13 cellular contexts compared by ENCODE assay signal in the genomic region with DNA sequence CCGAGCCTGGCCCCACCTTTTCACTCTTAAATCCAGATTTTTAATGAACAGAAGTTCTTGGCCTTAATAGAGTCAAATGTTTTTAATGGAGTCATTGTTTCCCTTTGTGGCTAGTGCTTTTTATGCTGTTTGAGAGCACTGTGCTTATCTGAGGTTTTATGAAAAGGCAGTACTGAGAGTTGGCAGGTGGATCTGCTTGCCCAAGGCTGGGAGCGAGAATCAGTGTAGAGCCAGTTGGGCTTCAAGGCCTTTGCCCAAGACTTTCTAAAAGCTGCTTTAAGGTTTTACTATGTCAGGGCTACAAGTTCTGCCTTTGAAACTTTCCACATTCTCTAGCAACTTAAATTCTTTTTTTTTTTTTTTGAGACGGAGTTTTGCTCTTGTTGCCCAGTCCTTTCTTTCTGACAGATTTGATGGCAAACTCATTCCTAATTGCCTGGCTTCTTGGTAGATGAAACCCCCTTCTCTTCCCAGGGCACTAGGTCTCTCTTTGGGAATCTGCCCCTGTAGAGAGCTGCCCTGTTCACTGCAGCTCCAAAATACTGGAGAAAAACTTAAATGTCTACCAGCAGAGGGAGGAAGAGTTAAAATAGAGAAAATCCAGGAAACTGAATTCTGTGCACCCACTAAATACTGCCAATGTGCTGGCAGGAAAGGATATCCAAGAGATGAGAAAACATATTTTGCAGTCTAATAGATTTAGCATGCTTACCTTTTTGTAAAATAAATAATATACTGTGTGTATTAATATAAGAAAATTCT. TPM values are rescaled to one million over a fixed set of nuclear protein-coding genes. Genes with fewer than 3 reads are reported as not detected.
DNase-seq lines count a peak whose midpoint lies in the region; ATAC-seq and TF ChIP-seq lines count a peak whose summit lies in the region.
"Had no signal": no experiment of that assay in that cellular context is flagged by ENCODE, and none has a peak within 500 bp of the region (broad histone marks: within the 10 kb centered on the region; RNA-seq: fewer than 3 reads in every experiment).

No MANE protein-coding gene starts in this region.

- no peak overlapping the region for H3K4me3 Mint-ChIP-seq in WTC11
- H3K4me3 Mint-ChIP-seq: CD4-positive, CD25-positive, alpha-beta regulatory T cell had no signal

- peaks cover 6% of the 10 kb centered on the region for H3K9me3 Mint-ChIP-seq in WTC11
- H3K9me3 Mint-ChIP-seq: CD4-positive, CD25-positive, alpha-beta regulatory T cell had no signal

- H3K36me3 Mint-ChIP-seq in WTC11, result no peaks in the 10 kb centered on the region
- H3K36me3 Mint-ChIP-seq: CD4-positive, CD25-positive, alpha-beta regulatory T cell had no signal

- CTCF ChIA-PET in WTC11 (lab: Charles Lee), result interaction anchor here (0.6 to 2.9 kb wide), 15 partner anchors 9 to 802 kb away, joined by 3 to 21 read pairs (median 4); a partner anchor contains a TSS

- H3K27me3 ChIP-seq in cardiac muscle cell (no peaks in the 10 kb centered on the region), heart right ventricle (peaks cover 0 to 16% (median 7%) of the 10 kb centered on the region in 7 donors)
- H3K27me3 ChIP-seq: vagina had no signal

- H3K27ac Mint-ChIP-seq in WTC11, result 0 out of 2 replicates have a peak overlapping the region, but pooled peaks have one; percentile 23
- H3K27ac Mint-ChIP-seq: CD4-positive, CD25-positive, alpha-beta regulatory T cell had no signal

- WGBS in heart right ventricle, 2 donors, result 60 to 77% methylated on average over 3 of the region's 3 CpGs

- intact Hi-C loops in heart right ventricle (cut with DNase I), result no loop called here

- H3K36me3 ChIP-seq in cardiac muscle cell (no peaks in the 10 kb centered on the region), heart right ventricle (no peaks in the 10 kb centered on the region)
- H3K36me3 ChIP-seq: vagina had no signal

- H3K4me1 ChIP-seq in cardiac muscle cell (ENCODE audit: low read depth) (no peaks in the 10 kb centered on the region), heart right ventricle (no peaks in the 10 kb centered on the region)
- H3K4me1 ChIP-seq: vagina had no signal

- ATAC-seq in heart right ventricle, result no peak
- ATAC-seq in WTC11, result peak; percentile 48; the same call in 1 of the 2 replicates
- no peak for ATAC-seq in HG03108 (IDR thresholded peaks at IDR 0.05; ENCODE audit: unreplicated experiment)
- no peak for ATAC-seq in GM18502 (IDR thresholded peaks at IDR 0.05; ENCODE audit: poor library complexity, unreplicated experiment)

- H3K27me3 Mint-ChIP-seq in WTC11 (ENCODE audit: low read depth), result peaks cover 5% of the 10 kb centered on the region; the same call in 1 of the 2 replicates

- no peak overlapping the region for H3K27ac ChIP-seq in cardiac muscle cell
- H3K27ac ChIP-seq in heart right ventricle, result no peak overlapping the region
- no peak overlapping the region for H3K27ac ChIP-seq in caudate nucleus (ENCODE audit: low read depth, low read length)
- H3K27ac ChIP-seq: HL-60, vagina had no signal

- H3K4me3 ChIP-seq in cardiac muscle cell (no peak overlapping the region), heart right ventricle (no peak overlapping the region)
- H3K4me3 ChIP-seq: vagina had no signal

- DNase-seq in cardiac muscle cell (ENCODE audit: low read depth in 1 of 2, low spot score in 1 of 2) (peak; percentile 20 to 44), heart right ventricle (no peak), WTC11 (ENCODE audit: low spot score) (no peak), iPS-NIHi7 (ENCODE audit: extremely low spot score) (peak; percentile 65), middle frontal gyrus (ENCODE audit: extremely low spot score, low spot score) (no peak), caudate nucleus (lab: John Stamatoyannopoulos, UW) (no peak)
- DNase-seq: CD4-positive, CD25-positive, alpha-beta regulatory T cell; NCI-H2227 treated with DMSO at 0.1 percent for 48 hours; nucleus accumbens had no signal

- POLR2A ChIA-PET in WTC11 (lab: Charles Lee), result no interaction called here

- H3K4me1 Mint-ChIP-seq in WTC11, result peaks cover 21% of the 10 kb centered on the region

- H3K9me3 ChIP-seq in cardiac muscle cell (ENCODE audit: low read depth) (no peaks in the 10 kb centered on the region), heart right ventricle (peaks cover 0 to 10% (median 0%) of the 10 kb centered on the region in 11 donors)
- H3K9me3 ChIP-seq: vagina had no signal

- peak; percentile 48 for TF ChIP-seq CTCF in cardiac muscle cell (IDR thresholded peaks at IDR 0.05; ENCODE audit: low read depth, low read length)
- TF ChIP-seq CTCF in heart right ventricle (IDR thresholded peaks at IDR 0.05), result no peak
- TF ChIP-seq CTCF in WTC11 (IDR thresholded peaks at IDR 0.05), result no peak

TF ChIP-seq in WTC11, 78 proteins besides CTCF, POLR2A, EP300 and RAD21 (continues in another document):
- TF ChIP-seq EMX1 (CRISPR knock-in tag; IDR thresholded peaks at IDR 0.05) (no peak), PRRX2 (CRISPR knock-in tag; IDR thresholded peaks at IDR 0.05) (no peak), RORB (CRISPR knock-in tag; IDR thresholded peaks at IDR 0.05) (no peak), OVOL2 (CRISPR knock-in tag; IDR thresholded peaks at IDR 0.05; ENCODE audit: borderline replicate concordance) (no peak), CBFB (CRISPR knock-in tag; IDR thresholded peaks at IDR 0.05; ENCODE audit: low read depth) (no peak), KAT7 (CRISPR knock-in tag; IDR thresholded peaks at IDR 0.05; ENCODE audit: borderline replicate concordance) (no peak), CREM (CRISPR knock-in tag; IDR thresholded peaks at IDR 0.05) (no peak), NFATC4 (CRISPR knock-in tag; IDR thresholded peaks at IDR 0.05) (no peak), ZNF232 (CRISPR knock-in tag; IDR thresholded peaks at IDR 0.05) (no peak), CREB1 (CRISPR knock-in tag; IDR thresholded peaks at IDR 0.05) (no peak)
- TF ChIP-seq, protein P1, sequence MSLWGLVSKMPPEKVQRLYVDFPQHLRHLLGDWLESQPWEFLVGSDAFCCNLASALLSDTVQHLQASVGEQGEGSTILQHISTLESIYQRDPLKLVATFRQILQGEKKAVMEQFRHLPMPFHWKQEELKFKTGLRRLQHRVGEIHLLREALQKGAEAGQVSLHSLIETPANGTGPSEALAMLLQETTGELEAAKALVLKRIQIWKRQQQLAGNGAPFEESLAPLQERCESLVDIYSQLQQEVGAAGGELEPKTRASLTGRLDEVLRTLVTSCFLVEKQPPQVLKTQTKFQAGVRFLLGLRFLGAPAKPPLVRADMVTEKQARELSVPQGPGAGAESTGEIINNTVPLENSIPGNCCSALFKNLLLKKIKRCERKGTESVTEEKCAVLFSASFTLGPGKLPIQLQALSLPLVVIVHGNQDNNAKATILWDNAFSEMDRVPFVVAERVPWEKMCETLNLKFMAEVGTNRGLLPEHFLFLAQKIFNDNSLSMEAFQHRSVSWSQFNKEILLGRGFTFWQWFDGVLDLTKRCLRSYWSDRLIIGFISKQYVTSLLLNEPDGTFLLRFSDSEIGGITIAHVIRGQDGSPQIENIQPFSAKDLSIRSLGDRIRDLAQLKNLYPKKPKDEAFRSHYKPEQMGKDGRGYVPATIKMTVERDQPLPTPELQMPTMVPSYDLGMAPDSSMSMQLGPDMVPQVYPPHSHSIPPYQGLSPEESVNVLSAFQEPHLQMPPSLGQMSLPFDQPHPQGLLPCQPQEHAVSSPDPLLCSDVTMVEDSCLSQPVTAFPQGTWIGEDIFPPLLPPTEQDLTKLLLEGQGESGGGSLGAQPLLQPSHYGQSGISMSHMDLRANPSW (CRISPR knock-in tag; conservative IDR thresholded peaks at IDR 0.05; ENCODE audit: low read depth), result no peak
- TF ChIP-seq, protein P2, sequence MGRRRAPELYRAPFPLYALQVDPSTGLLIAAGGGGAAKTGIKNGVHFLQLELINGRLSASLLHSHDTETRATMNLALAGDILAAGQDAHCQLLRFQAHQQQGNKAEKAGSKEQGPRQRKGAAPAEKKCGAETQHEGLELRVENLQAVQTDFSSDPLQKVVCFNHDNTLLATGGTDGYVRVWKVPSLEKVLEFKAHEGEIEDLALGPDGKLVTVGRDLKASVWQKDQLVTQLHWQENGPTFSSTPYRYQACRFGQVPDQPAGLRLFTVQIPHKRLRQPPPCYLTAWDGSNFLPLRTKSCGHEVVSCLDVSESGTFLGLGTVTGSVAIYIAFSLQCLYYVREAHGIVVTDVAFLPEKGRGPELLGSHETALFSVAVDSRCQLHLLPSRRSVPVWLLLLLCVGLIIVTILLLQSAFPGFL (CRISPR knock-in tag; IDR thresholded peaks at IDR 0.05; ENCODE audit: borderline replicate concordance), result no peak
- TF ChIP-seq, protein P3, sequence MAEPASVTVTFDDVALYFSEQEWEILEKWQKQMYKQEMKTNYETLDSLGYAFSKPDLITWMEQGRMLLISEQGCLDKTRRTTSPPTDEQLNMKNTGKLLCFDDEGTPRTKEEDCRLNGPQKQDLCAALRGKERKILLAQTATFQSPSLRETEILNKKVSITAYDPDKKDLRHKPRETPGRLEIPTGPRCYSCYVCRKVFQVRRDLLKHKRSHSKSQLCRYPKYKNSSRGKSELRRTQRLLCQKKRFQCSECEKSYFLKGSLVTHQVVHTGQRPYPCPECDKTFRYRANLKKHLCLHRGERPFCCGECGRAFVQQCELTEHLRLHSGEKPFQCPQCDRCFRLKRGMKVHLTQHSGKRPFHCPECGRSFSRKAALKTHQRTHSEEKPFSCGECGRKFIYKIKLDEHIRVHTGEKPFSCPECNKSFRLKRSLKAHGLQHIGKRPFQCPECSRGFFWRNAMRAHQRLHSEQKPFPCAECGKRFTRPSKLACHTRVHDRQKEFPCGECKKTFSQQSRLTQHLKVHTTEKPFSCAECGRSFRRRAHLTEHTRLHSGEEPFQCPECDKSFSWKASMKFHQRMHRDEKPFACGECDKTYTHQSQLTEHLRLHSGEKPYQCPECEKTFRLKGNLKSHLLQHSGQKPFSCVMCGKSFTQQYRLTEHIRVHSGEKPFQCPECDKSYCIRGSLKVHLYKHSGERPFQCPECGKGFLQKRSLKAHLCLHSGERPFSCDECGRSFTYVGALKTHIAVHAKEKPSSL (CRISPR knock-in tag; conservative IDR thresholded peaks at IDR 0.05), result no peak
- TF ChIP-seq, protein P4, sequence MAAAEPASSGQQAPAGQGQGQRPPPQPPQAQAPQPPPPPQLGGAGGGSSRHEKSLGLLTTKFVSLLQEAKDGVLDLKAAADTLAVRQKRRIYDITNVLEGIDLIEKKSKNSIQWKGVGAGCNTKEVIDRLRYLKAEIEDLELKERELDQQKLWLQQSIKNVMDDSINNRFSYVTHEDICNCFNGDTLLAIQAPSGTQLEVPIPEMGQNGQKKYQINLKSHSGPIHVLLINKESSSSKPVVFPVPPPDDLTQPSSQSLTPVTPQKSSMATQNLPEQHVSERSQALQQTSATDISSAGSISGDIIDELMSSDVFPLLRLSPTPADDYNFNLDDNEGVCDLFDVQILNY (CRISPR knock-in tag; IDR thresholded peaks at IDR 0.05), result no peak

RNA-seq across cellular contexts. Expression of a gene that starts 36.9 kb away (rescaled TPM):
- total RNA-seq in cardiac muscle cell (20.7 and 24.7 TPM in 2 replicates), heart right ventricle (1 to 10 TPM in 9 of 10 donors, under 1 TPM in 1; 1.00 to 6.4 (median 2.3) TPM), WTC11 (2021) (3.8 to 4.5 TPM (median 4.1 TPM) in 3 replicates)
- polyA plus RNA-seq in cardiac muscle cell (15.9 and 20.0 TPM in 2 replicates), heart right ventricle (1 to 10 TPM; 3.1 TPM)

Comparison
In these comparisons a context has a peak if more than half of its experiments do, and no peak if none do; other contexts are left out.
1. DNase-seq: peak in cardiac muscle cell (2 of 2) and iPS-NIHi7 (single experiment); none in heart right ventricle (0 of 2), WTC11 (single experiment), middle frontal gyrus (single experiment) and caudate nucleus (0 of 61).